ENCODE assay signal across 21 cellular contexts in genomic region chr2:113328043-113328442, GRCh38. TPM values are rescaled to one million over a fixed set of nuclear protein-coding genes. Genes with fewer than 3 reads are reported as not detected.
A peak's percentile ranks its signal among the peaks of the same experiment; 100 is the strongest.
DNase-seq lines count a peak whose midpoint lies in the region; ATAC-seq and TF ChIP-seq lines count a peak whose summit lies in the region.
"Had no signal": no experiment of that assay in that cellular context is flagged by ENCODE, and none has a peak within 500 bp of the region (broad histone marks: within the 10 kb centered on the region; RNA-seq: fewer than 3 reads in every experiment).

No MANE protein-coding gene starts in this region.

- H3K9me3 ChIP-seq in GM23248 (ENCODE audit: low read depth), result no peaks in the 10 kb centered on the region
- H3K9me3 ChIP-seq in adrenal gland (replicated peaks in 1 of 3), result no peaks in the 10 kb centered on the region
- H3K9me3 ChIP-seq: MG63 had no signal

- H3K27me3 ChIP-seq in GM23248 (replicated peaks; ENCODE audit: insufficient read depth) (no peaks in the 10 kb centered on the region), adrenal gland (no peaks in the 10 kb centered on the region)
- H3K27me3 ChIP-seq: MG63 had no signal

- peak overlapping the region; percentile 73 for H3K4me2 ChIP-seq in GM23248 (ENCODE audit: unreplicated experiment)

- WGBS in GM23248 (ENCODE audit: low coverage in 1 of 2, low lambda C conversion rate in 2 of 2, missing lambda C conversion rate in 2 of 2), 2 experiments, result 98% methylated on average over 3 of the region's 3 CpGs
- 88 to 92% (median 89%) methylated on average over 3 of the region's 3 CpGs for WGBS in adrenal gland, 4 donors

- peaks cover 54% of the 10 kb centered on the region for H3F3A ChIP-seq in GM23248 (ENCODE audit: insufficient read depth)

- H3K27ac ChIP-seq in GM23248 (peak overlapping the region; percentile 91), adrenal gland (peak overlapping the region in 3 of 5 donors; percentile 65 to 93 (median 88)), skin epidermis (peak overlapping the region in 14 of 21 experiments; percentile 7 to 84 (median 76))
- H3K27ac ChIP-seq: HL-60, SK-N-MC had no signal

- no peak for TF ChIP-seq CTCF in adrenal gland (IDR thresholded peaks at IDR 0.05)

- no peaks in the 10 kb centered on the region for H3K36me3 Mint-ChIP-seq in T-cell
- H3K36me3 Mint-ChIP-seq: CD14-positive monocyte had no signal

- DNase-seq in GM23248 (no peak), adrenal gland (no peak), left colon (no peak), COR-L47 (lab: John Stamatoyannopoulos, UW) (no peak), T-cell (no peak)
- DNase-seq: H9, Karpas-422, MG63, NCI-H1048, NCI-H1436, NCI-H2029, NCI-H2171, NCI-H446 treated with DMSO at 0.1 percent for 48 hours, NCI-H69, Right ventricle myocardium superior had no signal

- POLR2A ChIA-PET in T-cell (lab: Charles Lee), result no interaction called here

- H3K4me3 ChIP-seq in GM23248 (peak overlapping the region; percentile 54), adrenal gland (no peak overlapping the region), skin epidermis (no peak overlapping the region)
- H3K4me3 ChIP-seq: MG63, SK-N-MC had no signal

- intact Hi-C loops in adrenal gland (cut with DNase I), result no loop called here
- intact Hi-C loops in left colon (cut with DNase I, micrococcal nuclease), result no loop called here

- H3K4me1 Mint-ChIP-seq in T-cell, result peaks cover 12 to 17% (median 13%) of the 10 kb centered on the region in 3 donors

- ATAC-seq in left colon, result peak; percentile 71
- ATAC-seq in HG02970 (IDR thresholded peaks at IDR 0.05; ENCODE audit: low FRiP score, unreplicated experiment), result no peak
- no peak for ATAC-seq in T-cell (replicated peaks in 1 of 4)

- H2AFZ ChIP-seq in GM23248, result no peak overlapping the region

- H3K27ac Mint-ChIP-seq in T-cell, result no peak overlapping the region
- H3K27ac Mint-ChIP-seq: CD14-positive monocyte, H9, IgD-negative memory B cell had no signal

- no peaks in the 10 kb centered on the region for H4K20me1 ChIP-seq in GM23248 (ENCODE audit: insufficient read depth)

- no peaks in the 10 kb centered on the region for H3K79me2 ChIP-seq in GM23248 (ENCODE audit: insufficient read depth)

- TF ChIP-seq POLR2A in adrenal gland (IDR thresholded peaks at IDR 0.05), result no peak

- no peaks in the 10 kb centered on the region for H3K9me2 ChIP-seq in GM23248 (ENCODE audit: insufficient read depth)

- H3K27me3 Mint-ChIP-seq in T-cell, result peaks cover 0 to 15% of the 10 kb centered on the region in 2 donors

- H3K4me3 Mint-ChIP-seq in T-cell, result no peak overlapping the region
- H3K4me3 Mint-ChIP-seq: CD14-positive monocyte, H9, IgD-negative memory B cell had no signal

- H3K36me3 ChIP-seq in GM23248 (ENCODE audit: low read depth), result no peaks in the 10 kb centered on the region
- no peaks in the 10 kb centered on the region for H3K36me3 ChIP-seq in adrenal gland (replicated peaks in 1 of 2)
- H3K36me3 ChIP-seq: MG63 had no signal

- H3K9me3 Mint-ChIP-seq in T-cell, result no peaks in the 10 kb centered on the region
- H3K9me3 Mint-ChIP-seq: IgD-negative memory B cell had no signal

- H3K4me1 ChIP-seq in GM23248 (ENCODE audit: insufficient read depth) (peaks cover 57% of the 10 kb centered on the region), adrenal gland (replicated peaks in 1 of 2) (peaks cover 21 to 29% of the 10 kb centered on the region in 2 donors)

- CTCF ChIA-PET in T-cell (lab: Charles Lee), result no interaction called here

- in situ Hi-C loops in GM23248 (cut with MboI), result no loop called here

- peak overlapping the region; percentile 73; the same call in 1 of the 2 replicates for H3K9ac ChIP-seq in GM23248

RNA-seq across cellular contexts. Expression of gene PAX8, which starts 49.3 kb away (rescaled TPM):
- 2.1 and 5.8 TPM in 2 replicates for total RNA-seq in GM23248 (2014; rRNA removed; shearing (Covaris generic))
- polyA plus RNA-seq in GM23248 (2016; fragmentation: Nextera tagmentation; extraction: Ambion mirVana) (13.1 and 20.4 TPM in 2 replicates), adrenal gland (10 to 100 TPM in 1 of 3 donors, 1 to 10 TPM in 2; 5.6 to 13.3 (median 6.7) TPM)
- total RNA-seq in adrenal gland (10 to 100 TPM in 6 of 8 donors, 1 to 10 TPM in 2; 5.1 to 72.3 (median 14.5) TPM), left colon (10 to 100 TPM in 1 of 2 donors, 1 to 10 TPM in 1; 1.3 to 13.2 TPM), T-cell (1 to 10 TPM; 1.0 to 1.8 (median 1.3) TPM)
- total RNA-seq: H9 had no signal
